In genomic region chr18:62323483-62324354, GRCh38 we compare ENCODE assay signal across 1 cellular context.
TF ChIP-seq lines count a peak whose summit lies in the region.

No MANE protein-coding gene starts in this region.

TF ChIP-seq in endothelial cell of umbilical vein, 7 proteins besides CTCF, POLR2A, EP300 and RAD21 (continued from another document):
- TF ChIP-seq POLR2AphosphoS5 (IDR thresholded peaks at IDR 0.05; ENCODE audit: insufficient read depth, low read depth, low read length), result no peak
